Comparison of ENCODE assay signal across 1 cellular context in the genomic region with DNA sequence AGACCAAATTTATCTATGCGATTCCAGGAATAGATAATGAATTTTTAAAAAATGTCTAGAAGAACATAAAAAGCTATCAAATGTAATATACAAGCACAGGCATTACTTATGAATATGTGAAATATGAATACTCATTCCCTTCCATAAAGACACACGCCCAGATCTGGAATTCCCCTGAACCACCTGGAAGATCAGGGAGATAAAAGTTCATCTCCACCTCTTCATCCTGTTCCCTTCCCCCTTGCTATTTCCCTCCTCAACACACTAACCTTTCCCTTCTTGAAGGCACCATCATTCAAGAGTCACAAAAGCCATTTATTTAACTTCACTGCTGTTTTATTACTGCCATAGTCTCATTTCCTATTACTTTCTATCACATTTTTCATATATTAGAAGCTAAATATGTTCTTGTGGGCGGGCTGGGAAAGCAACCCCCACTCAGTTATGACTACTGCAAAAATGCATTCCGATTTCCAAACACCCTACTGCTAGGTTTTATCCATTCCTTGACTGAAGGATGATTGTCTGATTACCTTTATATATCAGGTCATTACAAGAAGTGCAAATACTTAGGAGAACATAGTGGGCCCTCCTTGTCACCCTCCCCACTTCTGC.
TF ChIP-seq lines count a peak whose summit lies in the region.

No MANE protein-coding gene starts in this region.

TF ChIP-seq in GM12878, 131 proteins besides CTCF, POLR2A, EP300 and RAD21 (continued from another document):
- TF ChIP-seq, protein P1, sequence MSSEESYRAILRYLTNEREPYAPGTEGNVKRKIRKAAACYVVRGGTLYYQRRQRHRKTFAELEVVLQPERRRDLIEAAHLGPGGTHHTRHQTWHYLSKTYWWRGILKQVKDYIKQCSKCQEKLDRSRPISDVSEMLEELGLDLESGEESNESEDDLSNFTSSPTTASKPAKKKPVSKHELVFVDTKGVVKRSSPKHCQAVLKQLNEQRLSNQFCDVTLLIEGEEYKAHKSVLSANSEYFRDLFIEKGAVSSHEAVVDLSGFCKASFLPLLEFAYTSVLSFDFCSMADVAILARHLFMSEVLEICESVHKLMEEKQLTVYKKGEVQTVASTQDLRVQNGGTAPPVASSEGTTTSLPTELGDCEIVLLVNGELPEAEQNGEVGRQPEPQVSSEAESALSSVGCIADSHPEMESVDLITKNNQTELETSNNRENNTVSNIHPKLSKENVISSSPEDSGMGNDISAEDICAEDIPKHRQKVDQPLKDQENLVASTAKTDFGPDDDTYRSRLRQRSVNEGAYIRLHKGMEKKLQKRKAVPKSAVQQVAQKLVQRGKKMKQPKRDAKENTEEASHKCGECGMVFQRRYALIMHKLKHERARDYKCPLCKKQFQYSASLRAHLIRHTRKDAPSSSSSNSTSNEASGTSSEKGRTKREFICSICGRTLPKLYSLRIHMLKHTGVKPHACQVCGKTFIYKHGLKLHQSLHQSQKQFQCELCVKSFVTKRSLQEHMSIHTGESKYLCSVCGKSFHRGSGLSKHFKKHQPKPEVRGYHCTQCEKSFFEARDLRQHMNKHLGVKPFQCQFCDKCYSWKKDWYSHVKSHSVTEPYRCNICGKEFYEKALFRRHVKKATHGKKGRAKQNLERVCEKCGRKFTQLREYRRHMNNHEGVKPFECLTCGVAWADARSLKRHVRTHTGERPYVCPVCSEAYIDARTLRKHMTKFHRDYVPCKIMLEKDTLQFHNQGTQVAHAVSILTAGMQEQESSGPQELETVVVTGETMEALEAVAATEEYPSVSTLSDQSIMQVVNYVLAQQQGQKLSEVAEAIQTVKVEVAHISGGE (CRISPR knock-in tag; IDR thresholded peaks at IDR 0.05), result no peak
- TF ChIP-seq EED (IDR thresholded peaks at IDR 0.05; ENCODE audit: low read depth), result peak; percentile 39; the same call in 1 of the 2 replicates
